9 cellular contexts compared by ENCODE assay signal in the genomic region with DNA sequence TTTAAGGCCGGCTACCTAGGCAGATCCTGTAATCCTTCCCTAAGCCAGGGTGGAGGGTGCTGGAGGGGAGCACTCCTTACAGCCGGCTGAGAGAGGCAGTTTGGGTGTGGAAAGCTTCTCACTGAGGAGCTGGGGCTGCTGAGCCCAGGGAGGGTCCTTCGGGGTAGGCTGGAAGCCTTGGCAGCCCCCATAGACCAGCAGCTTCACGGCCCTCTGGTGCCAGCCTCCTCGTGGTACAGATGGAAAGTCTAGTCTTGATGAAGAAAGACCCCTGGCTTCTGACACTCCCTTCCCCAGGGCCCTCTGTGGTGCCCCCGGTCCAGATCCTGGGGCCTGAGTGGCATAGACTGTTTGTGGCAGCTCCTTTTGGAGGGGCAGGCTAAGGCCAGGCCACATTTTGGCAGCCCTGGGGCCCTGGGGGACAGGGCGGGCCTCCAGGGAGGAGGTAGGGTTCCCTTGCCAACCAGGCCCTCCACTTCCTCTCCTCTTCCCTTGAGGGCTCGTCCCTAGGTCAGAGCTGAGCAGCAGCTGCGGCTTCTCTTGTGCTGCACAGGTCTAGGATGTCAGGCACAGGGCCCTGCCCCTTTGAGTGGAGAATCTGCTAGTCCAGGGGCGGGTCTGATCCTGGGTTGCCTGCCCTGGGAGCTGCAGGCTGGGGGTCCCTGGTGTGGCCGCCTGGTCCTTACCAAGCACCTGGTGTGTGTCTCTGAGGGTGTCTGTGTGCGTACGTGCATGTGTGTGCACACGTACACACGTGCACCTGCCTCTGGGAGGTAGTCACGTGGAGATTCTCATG. TPM values are rescaled to one million over a fixed set of nuclear protein-coding genes. Genes with fewer than 3 reads are reported as not detected.
DNase-seq lines count a peak whose midpoint lies in the region; ATAC-seq, FAIRE-seq and TF ChIP-seq lines count a peak whose summit lies in the region.
"Had no signal": no experiment of that assay in that cellular context is flagged by ENCODE, and none has a peak within 500 bp of the region (broad histone marks: within the 10 kb centered on the region; RNA-seq: fewer than 3 reads in every experiment).

No MANE protein-coding gene starts in this region.

- H3K4me1 Mint-ChIP-seq in activated T-helper 1 cell treated with anti-CD3 and anti-CD28 coated beads, Interleukin-12 subunit alpha, Interleukin-12 subunit beta, Interleukin-2, Interleukin-4 antibody, amounts not matched to agents 30 ng/mL and 10 ng/mL and 1 ng/mL, durations not matched to agents 14 hours and 24 hours and 36 hours (ENCODE audit: low read depth) = peaks cover 33% of the 10 kb centered on the region
- peaks cover 37% of the 10 kb centered on the region for H3K4me1 Mint-ChIP-seq in nephron

- H3K4me3 Mint-ChIP-seq in activated T-helper 1 cell treated with anti-CD3 and anti-CD28 coated beads, Interleukin-12 subunit alpha, Interleukin-12 subunit beta, Interleukin-2, Interleukin-4 antibody, amounts not matched to agents 30 ng/mL and 10 ng/mL and 1 ng/mL, durations not matched to agents 14 hours and 24 hours and 36 hours = peak overlapping the region; percentile 37
- H3K4me3 Mint-ChIP-seq in nephron = peak overlapping the region; percentile 19 to 58 (median 52)

- intact Hi-C loops in activated T-helper 1 cell treated with anti-CD3 and anti-CD28 coated beads, Interleukin-12 subunit alpha, Interleukin-12 subunit beta, Interleukin-2, Interleukin-4 antibody, amounts not matched to agents 30 ng/mL and 10 ng/mL and 1 ng/mL, durations not matched to agents 14 hours and 24 hours and 36 hours (cut with micrococcal nuclease) = loop anchor here (5.0 kb wide), 2 partner anchors 142 to 268 kb away; a partner anchor contains a TSS

- H3K27me3 Mint-ChIP-seq in activated T-helper 1 cell treated with anti-CD3 and anti-CD28 coated beads, Interleukin-12 subunit alpha, Interleukin-12 subunit beta, Interleukin-2, Interleukin-4 antibody, amounts not matched to agents 30 ng/mL and 10 ng/mL and 1 ng/mL, durations not matched to agents 14 hours and 24 hours and 36 hours (ENCODE audit: insufficient read depth) = peaks cover 2% of the 10 kb centered on the region
- no peaks in the 10 kb centered on the region for H3K27me3 Mint-ChIP-seq in nephron (ENCODE audit: low read depth)

- H3K27ac Mint-ChIP-seq in activated T-helper 1 cell treated with anti-CD3 and anti-CD28 coated beads, Interleukin-12 subunit alpha, Interleukin-12 subunit beta, Interleukin-2, Interleukin-4 antibody, amounts not matched to agents 30 ng/mL and 10 ng/mL and 1 ng/mL, durations not matched to agents 14 hours and 24 hours and 36 hours = peak overlapping the region; percentile 52
- H3K27ac Mint-ChIP-seq in nephron = peak overlapping the region in 2 of 3 experiments; percentile 22 to 74

- peak overlapping the region; percentile 3; the same call in 1 of the 2 replicates for H3K4me3 ChIP-seq in GM08714 (ENCODE audit: low read length)

- FAIRE-seq in urothelium cell line (lab: Jason Lieb, UNC) = no peak

- H3K9me3 Mint-ChIP-seq in activated T-helper 1 cell treated with anti-CD3 and anti-CD28 coated beads, Interleukin-12 subunit alpha, Interleukin-12 subunit beta, Interleukin-2, Interleukin-4 antibody, amounts not matched to agents 30 ng/mL and 10 ng/mL and 1 ng/mL, durations not matched to agents 14 hours and 24 hours and 36 hours = no peaks in the 10 kb centered on the region
- no peaks in the 10 kb centered on the region for H3K9me3 Mint-ChIP-seq in nephron

- ATAC-seq in HG03432 (IDR thresholded peaks at IDR 0.05; ENCODE audit: unreplicated experiment) = peak; percentile 42

- no peak for TF ChIP-seq CTCF in nephron (IDR thresholded peaks at IDR 0.05; ENCODE audit: unreplicated experiment in 3 of 3)

- DNase-seq in activated T-helper 1 cell treated with anti-CD3 and anti-CD28 coated beads, Interleukin-12 subunit alpha, Interleukin-12 subunit beta, Interleukin-2, Interleukin-4 antibody, amounts not matched to agents 30 ng/mL and 10 ng/mL and 1 ng/mL, durations not matched to agents 14 hours and 24 hours and 36 hours (ENCODE audit: low spot score) = no peak
- DNase-seq in kidney glomerular epithelial cell (lab: John Stamatoyannopoulos, UW) = no peak
- no peak for DNase-seq in HuH-7.5 (ENCODE audit: low spot score)
- no peak for DNase-seq in COR-L47 (lab: John Stamatoyannopoulos, UW)
- DNase-seq in urothelium cell line (ENCODE audit: low spot score) = no peak
- DNase-seq: MM.1S had no signal

- peaks cover 19% of the 10 kb centered on the region for H3K36me3 Mint-ChIP-seq in activated T-helper 1 cell treated with anti-CD3 and anti-CD28 coated beads, Interleukin-12 subunit alpha, Interleukin-12 subunit beta, Interleukin-2, Interleukin-4 antibody, amounts not matched to agents 30 ng/mL and 10 ng/mL and 1 ng/mL, durations not matched to agents 14 hours and 24 hours and 36 hours (ENCODE audit: low read depth)
- peaks cover 27% of the 10 kb centered on the region for H3K36me3 Mint-ChIP-seq in nephron (ENCODE audit: low read depth)

RNA-seq across cellular contexts. Expression of a gene that starts 4.8 kb away (rescaled TPM):
- 92.4 and 100 TPM in 2 replicates for total RNA-seq in activated T-helper 1 cell treated with anti-CD3 and anti-CD28 coated beads, Interleukin-12 subunit alpha, Interleukin-12 subunit beta, Interleukin-2, Interleukin-4 antibody, amounts not matched to agents 30 ng/mL and 10 ng/mL and 1 ng/mL, durations not matched to agents 14 hours and 24 hours and 36 hours

RNA-seq across cellular contexts. Expression of a gene that starts 5.0 kb away (rescaled TPM):
- 0.44 and 1.2 TPM in 2 replicates for total RNA-seq in activated T-helper 1 cell treated with anti-CD3 and anti-CD28 coated beads, Interleukin-12 subunit alpha, Interleukin-12 subunit beta, Interleukin-2, Interleukin-4 antibody, amounts not matched to agents 30 ng/mL and 10 ng/mL and 1 ng/mL, durations not matched to agents 14 hours and 24 hours and 36 hours

RNA-seq across cellular contexts. Expression of a gene that starts 31.5 kb away (rescaled TPM):
- total RNA-seq in activated T-helper 1 cell treated with anti-CD3 and anti-CD28 coated beads, Interleukin-12 subunit alpha, Interleukin-12 subunit beta, Interleukin-2, Interleukin-4 antibody, amounts not matched to agents 30 ng/mL and 10 ng/mL and 1 ng/mL, durations not matched to agents 14 hours and 24 hours and 36 hours = 6.5 and 8.9 TPM in 2 replicates

RNA-seq across cellular contexts. Expression of a gene that starts 43.4 kb away (rescaled TPM):
- 19.0 and 19.2 TPM in 2 replicates for total RNA-seq in activated T-helper 1 cell treated with anti-CD3 and anti-CD28 coated beads, Interleukin-12 subunit alpha, Interleukin-12 subunit beta, Interleukin-2, Interleukin-4 antibody, amounts not matched to agents 30 ng/mL and 10 ng/mL and 1 ng/mL, durations not matched to agents 14 hours and 24 hours and 36 hours
